ENCODE assay signal across 1 cellular context in the genomic region with DNA sequence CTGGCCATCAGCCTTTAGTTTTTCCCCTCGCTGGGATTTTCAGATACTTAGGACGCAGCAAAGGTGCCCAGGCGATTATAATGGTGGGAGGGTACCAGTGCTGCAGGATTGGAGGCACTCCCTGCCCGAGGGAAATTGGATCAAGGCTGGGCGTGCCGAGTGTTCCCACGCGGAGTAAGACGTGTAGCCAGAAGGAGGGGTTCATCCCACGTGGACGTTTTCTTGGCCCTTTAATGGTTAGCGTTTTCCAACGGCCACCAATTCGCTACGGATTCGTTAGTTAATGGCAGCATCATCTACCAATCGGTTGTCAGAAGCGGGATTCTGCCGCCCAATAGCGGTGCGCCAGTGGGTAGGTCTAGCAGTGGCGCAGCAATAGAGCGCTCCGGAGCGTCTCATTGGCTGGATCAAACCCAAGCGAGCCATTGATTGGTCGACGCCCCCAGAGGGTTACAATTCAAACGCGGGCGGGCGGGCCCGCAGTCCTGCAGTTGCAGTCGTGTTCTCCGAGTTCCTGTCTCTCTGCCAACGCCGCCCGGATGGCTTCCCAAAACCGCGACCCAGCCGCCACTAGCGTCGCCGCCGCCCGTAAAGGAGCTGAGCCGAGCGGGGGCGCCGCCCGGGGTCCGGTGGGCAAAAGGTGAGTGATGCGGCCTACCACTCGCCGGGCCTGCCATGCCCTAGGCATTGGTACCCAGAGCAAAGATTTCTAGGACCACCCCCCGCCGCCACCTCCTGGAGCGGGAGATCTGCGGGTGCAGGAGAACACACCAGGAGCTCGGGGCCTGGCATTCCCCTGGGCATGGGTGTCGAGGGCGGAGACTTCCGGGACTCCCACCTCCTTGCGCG.
TF ChIP-seq lines count a peak whose summit lies in the region.

A gene (plus strand): TSS at position 488 of the 849 bp plus-strand sequence. CDS start 52 bp downstream, at position 540.

TF ChIP-seq in WTC11, 78 proteins besides CTCF, POLR2A, EP300 and RAD21 (continued from another document):
- TF ChIP-seq, protein P1, sequence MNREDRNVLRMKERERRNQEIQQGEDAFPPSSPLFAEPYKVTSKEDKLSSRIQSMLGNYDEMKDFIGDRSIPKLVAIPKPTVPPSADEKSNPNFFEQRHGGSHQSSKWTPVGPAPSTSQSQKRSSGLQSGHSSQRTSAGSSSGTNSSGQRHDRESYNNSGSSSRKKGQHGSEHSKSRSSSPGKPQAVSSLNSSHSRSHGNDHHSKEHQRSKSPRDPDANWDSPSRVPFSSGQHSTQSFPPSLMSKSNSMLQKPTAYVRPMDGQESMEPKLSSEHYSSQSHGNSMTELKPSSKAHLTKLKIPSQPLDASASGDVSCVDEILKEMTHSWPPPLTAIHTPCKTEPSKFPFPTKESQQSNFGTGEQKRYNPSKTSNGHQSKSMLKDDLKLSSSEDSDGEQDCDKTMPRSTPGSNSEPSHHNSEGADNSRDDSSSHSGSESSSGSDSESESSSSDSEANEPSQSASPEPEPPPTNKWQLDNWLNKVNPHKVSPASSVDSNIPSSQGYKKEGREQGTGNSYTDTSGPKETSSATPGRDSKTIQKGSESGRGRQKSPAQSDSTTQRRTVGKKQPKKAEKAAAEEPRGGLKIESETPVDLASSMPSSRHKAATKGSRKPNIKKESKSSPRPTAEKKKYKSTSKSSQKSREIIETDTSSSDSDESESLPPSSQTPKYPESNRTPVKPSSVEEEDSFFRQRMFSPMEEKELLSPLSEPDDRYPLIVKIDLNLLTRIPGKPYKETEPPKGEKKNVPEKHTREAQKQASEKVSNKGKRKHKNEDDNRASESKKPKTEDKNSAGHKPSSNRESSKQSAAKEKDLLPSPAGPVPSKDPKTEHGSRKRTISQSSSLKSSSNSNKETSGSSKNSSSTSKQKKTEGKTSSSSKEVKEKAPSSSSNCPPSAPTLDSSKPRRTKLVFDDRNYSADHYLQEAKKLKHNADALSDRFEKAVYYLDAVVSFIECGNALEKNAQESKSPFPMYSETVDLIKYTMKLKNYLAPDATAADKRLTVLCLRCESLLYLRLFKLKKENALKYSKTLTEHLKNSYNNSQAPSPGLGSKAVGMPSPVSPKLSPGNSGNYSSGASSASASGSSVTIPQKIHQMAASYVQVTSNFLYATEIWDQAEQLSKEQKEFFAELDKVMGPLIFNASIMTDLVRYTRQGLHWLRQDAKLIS (CRISPR knock-in tag; IDR thresholded peaks at IDR 0.05; ENCODE audit: borderline replicate concordance), result peak; percentile 24; the same call in 1 of the 2 replicates
- TF ChIP-seq SMAD4 (CRISPR knock-in tag; IDR thresholded peaks at IDR 0.05) (no peak), NFATC4 (CRISPR knock-in tag; IDR thresholded peaks at IDR 0.05) (no peak), TEAD1 (CRISPR knock-in tag; IDR thresholded peaks at IDR 0.05) (0 out of 2 replicates have a peak, but pooled peaks have one; percentile 13), ZNF317 (CRISPR knock-in tag; IDR thresholded peaks at IDR 0.05; ENCODE audit: borderline replicate concordance, low read depth) (0 out of 2 replicates have a peak, but pooled peaks have one; percentile 28), TCF7 (CRISPR knock-in tag; IDR thresholded peaks at IDR 0.05; ENCODE audit: low read depth) (peak; percentile 37; the same call in 1 of the 2 replicates), FOXP1 (CRISPR knock-in tag; IDR thresholded peaks at IDR 0.05; ENCODE audit: borderline replicate concordance) (peak; percentile 69; the same call in 1 of the 2 replicates), CBFB (CRISPR knock-in tag; IDR thresholded peaks at IDR 0.05; ENCODE audit: low read depth) (peak; percentile 40; the same call in 1 of the 2 replicates), GRHL2 (CRISPR knock-in tag; IDR thresholded peaks at IDR 0.05; ENCODE audit: insufficient replicate concordance, severe bottlenecking) (no peak), FOXK1 (CRISPR knock-in tag; IDR thresholded peaks at IDR 0.05) (peak; percentile 41; the same call in 1 of the 2 replicates), CREB1 (CRISPR knock-in tag; IDR thresholded peaks at IDR 0.05) (no peak), GABPB1 (CRISPR knock-in tag; IDR thresholded peaks at IDR 0.05) (peak; percentile 58)
- TF ChIP-seq, protein P2, sequence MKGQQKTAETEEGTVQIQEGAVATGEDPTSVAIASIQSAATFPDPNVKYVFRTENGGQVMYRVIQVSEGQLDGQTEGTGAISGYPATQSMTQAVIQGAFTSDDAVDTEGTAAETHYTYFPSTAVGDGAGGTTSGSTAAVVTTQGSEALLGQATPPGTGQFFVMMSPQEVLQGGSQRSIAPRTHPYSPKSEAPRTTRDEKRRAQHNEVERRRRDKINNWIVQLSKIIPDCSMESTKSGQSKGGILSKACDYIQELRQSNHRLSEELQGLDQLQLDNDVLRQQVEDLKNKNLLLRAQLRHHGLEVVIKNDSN (CRISPR knock-in tag; IDR thresholded peaks at IDR 0.05), result peak; percentile 90
- TF ChIP-seq, protein P3, sequence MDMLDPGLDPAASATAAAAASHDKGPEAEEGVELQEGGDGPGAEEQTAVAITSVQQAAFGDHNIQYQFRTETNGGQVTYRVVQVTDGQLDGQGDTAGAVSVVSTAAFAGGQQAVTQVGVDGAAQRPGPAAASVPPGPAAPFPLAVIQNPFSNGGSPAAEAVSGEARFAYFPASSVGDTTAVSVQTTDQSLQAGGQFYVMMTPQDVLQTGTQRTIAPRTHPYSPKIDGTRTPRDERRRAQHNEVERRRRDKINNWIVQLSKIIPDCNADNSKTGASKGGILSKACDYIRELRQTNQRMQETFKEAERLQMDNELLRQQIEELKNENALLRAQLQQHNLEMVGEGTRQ (CRISPR knock-in tag; IDR thresholded peaks at IDR 0.05), result peak; percentile 89
- TF ChIP-seq, protein P4, sequence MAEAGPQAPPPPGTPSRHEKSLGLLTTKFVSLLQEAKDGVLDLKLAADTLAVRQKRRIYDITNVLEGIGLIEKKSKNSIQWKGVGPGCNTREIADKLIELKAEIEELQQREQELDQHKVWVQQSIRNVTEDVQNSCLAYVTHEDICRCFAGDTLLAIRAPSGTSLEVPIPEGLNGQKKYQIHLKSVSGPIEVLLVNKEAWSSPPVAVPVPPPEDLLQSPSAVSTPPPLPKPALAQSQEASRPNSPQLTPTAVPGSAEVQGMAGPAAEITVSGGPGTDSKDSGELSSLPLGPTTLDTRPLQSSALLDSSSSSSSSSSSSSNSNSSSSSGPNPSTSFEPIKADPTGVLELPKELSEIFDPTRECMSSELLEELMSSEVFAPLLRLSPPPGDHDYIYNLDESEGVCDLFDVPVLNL (CRISPR knock-in tag; IDR thresholded peaks at IDR 0.05; ENCODE audit: borderline replicate concordance, low read depth), result peak; percentile 96
- TF ChIP-seq, protein P5, sequence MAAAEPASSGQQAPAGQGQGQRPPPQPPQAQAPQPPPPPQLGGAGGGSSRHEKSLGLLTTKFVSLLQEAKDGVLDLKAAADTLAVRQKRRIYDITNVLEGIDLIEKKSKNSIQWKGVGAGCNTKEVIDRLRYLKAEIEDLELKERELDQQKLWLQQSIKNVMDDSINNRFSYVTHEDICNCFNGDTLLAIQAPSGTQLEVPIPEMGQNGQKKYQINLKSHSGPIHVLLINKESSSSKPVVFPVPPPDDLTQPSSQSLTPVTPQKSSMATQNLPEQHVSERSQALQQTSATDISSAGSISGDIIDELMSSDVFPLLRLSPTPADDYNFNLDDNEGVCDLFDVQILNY (CRISPR knock-in tag; IDR thresholded peaks at IDR 0.05), result peak; percentile 65
